ENCODE assay signal across 11 cellular contexts in the genomic region with DNA sequence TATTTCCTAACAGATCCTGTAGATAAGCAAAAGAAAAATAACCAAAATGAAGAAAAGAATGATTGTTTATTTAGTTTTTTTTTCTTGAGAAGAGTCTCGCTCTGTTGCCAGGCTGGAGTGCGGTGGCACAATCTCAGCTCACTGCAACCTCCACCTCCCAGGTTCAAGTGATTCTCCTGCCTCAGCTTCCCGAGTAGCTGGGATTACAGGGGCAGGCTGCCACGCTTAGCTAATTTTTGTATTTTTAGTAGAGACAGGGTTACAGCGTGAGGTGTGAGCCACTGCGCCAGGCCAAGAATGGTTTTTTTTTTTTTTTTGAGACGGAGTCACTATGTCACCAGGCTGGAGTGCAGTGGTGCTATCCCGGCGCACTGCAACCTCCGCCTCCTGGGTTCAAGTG. TPM values are rescaled to one million over a fixed set of nuclear protein-coding genes. Genes with fewer than 3 reads are reported as not detected.
"Had no signal": no experiment of that assay in that cellular context is flagged by ENCODE, and none has a peak within 500 bp of the region (broad histone marks: within the 10 kb centered on the region; RNA-seq: fewer than 3 reads in every experiment).

No MANE protein-coding gene starts in this region.

RNA-seq across cellular contexts. Expression of a gene that starts 33.3 kb away (rescaled TPM):
- total RNA-seq: OCI-LY7, PC-3, PC-9, Peyer's patch, Right ventricle myocardium inferior, Right ventricle myocardium superior, RPMI7951, SJCRH30, SJSA1, SK-MEL-5 had no signal
- polyA plus RNA-seq: SK-N-SH had no signal
